In the genomic region with DNA sequence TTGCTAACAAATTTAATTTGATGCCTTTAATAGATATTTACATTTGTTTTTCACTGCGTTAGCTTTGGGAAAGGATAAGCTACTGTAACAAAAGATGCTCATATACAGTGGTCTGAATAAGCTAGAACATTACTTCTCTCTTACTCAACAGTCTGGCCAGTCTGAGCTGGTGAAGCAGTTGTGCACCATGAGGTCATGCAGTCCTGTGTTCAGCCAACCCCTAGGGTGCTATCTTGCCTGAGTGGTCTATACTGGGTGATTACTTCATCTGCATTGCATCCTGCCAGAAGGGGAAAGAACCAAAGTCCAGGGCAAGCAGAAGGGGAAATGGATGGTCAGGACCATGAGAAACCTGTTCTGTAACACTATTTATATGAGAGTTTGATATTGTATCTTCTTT, we compare ENCODE assay signal across 18 cellular contexts. TPM values are rescaled to one million over a fixed set of nuclear protein-coding genes. Genes with fewer than 3 reads are reported as not detected.
A peak's percentile ranks its signal among the peaks of the same experiment; 100 is the strongest.
DNase-seq lines count a peak whose midpoint lies in the region; ATAC-seq and TF ChIP-seq lines count a peak whose summit lies in the region.
"Had no signal": no experiment of that assay in that cellular context is flagged by ENCODE, and none has a peak within 500 bp of the region (broad histone marks: within the 10 kb centered on the region; RNA-seq: fewer than 3 reads in every experiment).

No MANE protein-coding gene starts in this region.

- POLR2A ChIA-PET in activated CD8-positive, alpha-beta T cell treated with anti-CD3 and anti-CD28 coated beads, Interleukin-2, amount 10 ng/mL, durations not matched to agents 7 days and 5 days (lab: Charles Lee), result no interaction called here
- POLR2A ChIA-PET in PC-3 (lab: Charles Lee; ENCODE audit: unreplicated experiment), result no interaction called here

- BruUV-seq in PC-3 (replicated peaks; lab: Mats Ljungman, UMichigan), result no TSS peak

- H3K9ac ChIP-seq in PC-3 (ENCODE audit: low read length), result no peak overlapping the region

- TF ChIP-seq CTCF in cardiac fibroblast (IDR thresholded peaks at IDR 0.05; ENCODE audit: low read depth, low read length), result no peak
- no peak for TF ChIP-seq CTCF in upper lobe of right lung (IDR thresholded peaks at IDR 0.05)
- no peak for TF ChIP-seq CTCF in PC-3 (conservative IDR thresholded peaks at IDR 0.05; ENCODE audit: low read depth, low read length)

- H3K36me3 Mint-ChIP-seq in activated CD8-positive, alpha-beta T cell treated with anti-CD3 and anti-CD28 coated beads, Interleukin-2, amount 10 ng/mL, durations not matched to agents 7 days and 5 days (ENCODE audit: low read depth), result peaks cover 37% of the 10 kb centered on the region

- H3K4me1 Mint-ChIP-seq in activated CD8-positive, alpha-beta T cell treated with anti-CD3 and anti-CD28 coated beads, Interleukin-2, amount 10 ng/mL, durations not matched to agents 7 days and 5 days (ENCODE audit: low read depth), result peaks cover 6% of the 10 kb centered on the region

- no peaks in the 10 kb centered on the region for H3K79me2 ChIP-seq in PC-3 (ENCODE audit: low read length)

- H3K4me1 ChIP-seq in upper lobe of right lung, result no peaks in the 10 kb centered on the region
- peaks cover 16% of the 10 kb centered on the region for H3K4me1 ChIP-seq in PC-3 (ENCODE audit: insufficient read depth, low read length)
- H3K4me1 ChIP-seq: pancreas had no signal

- no peaks in the 10 kb centered on the region for H3K27me3 Mint-ChIP-seq in activated CD8-positive, alpha-beta T cell treated with anti-CD3 and anti-CD28 coated beads, Interleukin-2, amount 10 ng/mL, durations not matched to agents 7 days and 5 days (ENCODE audit: low read depth)
- H3K27me3 Mint-ChIP-seq: activated CD4-positive, alpha-beta T cell treated with anti-CD3 and anti-CD28 coated beads for 36 hours; activated naive CD4-positive, alpha-beta T cell treated with anti-CD3 and anti-CD28 coated beads, Interleukin-2, amount 10 ng/mL, durations not matched to agents 7 days and 5 days; CD8-positive, alpha-beta memory T cell; type B pancreatic cell had no signal

- H3K4me3 Mint-ChIP-seq in activated CD8-positive, alpha-beta T cell treated with anti-CD3 and anti-CD28 coated beads, Interleukin-2, amount 10 ng/mL, durations not matched to agents 7 days and 5 days, result no peak overlapping the region
- H3K4me3 Mint-ChIP-seq: activated CD4-positive, alpha-beta T cell treated with anti-CD3 and anti-CD28 coated beads for 36 hours; activated naive CD4-positive, alpha-beta T cell treated with anti-CD3 and anti-CD28 coated beads, Interleukin-2, amount 10 ng/mL, durations not matched to agents 7 days and 5 days; CD8-positive, alpha-beta memory T cell; type B pancreatic cell had no signal

- CTCF ChIA-PET in activated CD8-positive, alpha-beta T cell treated with anti-CD3 and anti-CD28 coated beads, Interleukin-2, amount 10 ng/mL, durations not matched to agents 7 days and 5 days (lab: Charles Lee), result no interaction called here
- CTCF ChIA-PET in PC-3 (lab: Charles Lee), result no interaction called here

- H3K36me3 ChIP-seq in upper lobe of right lung, result peaks cover 53% of the 10 kb centered on the region
- H3K36me3 ChIP-seq in PC-3 (ENCODE audit: low read depth, low read length), result peaks cover 4% of the 10 kb centered on the region; the same call in 1 of the 2 replicates

- H3K4me3 ChIP-seq in cardiac fibroblast (replicated peaks in 1 of 2; ENCODE audit: low read depth in 2 of 2, low read length in 2 of 2) (no peak overlapping the region), upper lobe of right lung (no peak overlapping the region), PC-3 (ENCODE audit: low read length) (no peak overlapping the region)
- H3K4me3 ChIP-seq: pancreas had no signal

- H3K9me3 ChIP-seq in upper lobe of right lung (no peaks in the 10 kb centered on the region), PC-3 (ENCODE audit: low read length) (no peaks in the 10 kb centered on the region)
- H3K9me3 ChIP-seq: pancreas had no signal

- DNase-seq in Right ventricle myocardium inferior (ENCODE audit: missing footprints), result no peak
- no peak for DNase-seq in cardiac septum (ENCODE audit: low spot score)
- DNase-seq in cardiac fibroblast (ENCODE audit: low read depth in 2 of 2), result peak; percentile 48 to 77
- DNase-seq in left ventricle myocardium superior, result no peak
- DNase-seq in upper lobe of right lung, result no peak
- DNase-seq in activated CD8-positive, alpha-beta T cell treated with anti-CD3 and anti-CD28 coated beads, Interleukin-2, amount 10 ng/mL, durations not matched to agents 7 days and 5 days, result no peak
- DNase-seq in PC-3, result no peak
- no peak for DNase-seq in NCI-H2081 (lab: John Stamatoyannopoulos, UW)
- DNase-seq: activated CD4-positive, alpha-beta T cell treated with anti-CD3 and anti-CD28 coated beads for 36 hours; activated CD8-positive, alpha-beta memory T cell treated with anti-CD3 and anti-CD28 coated beads, Interleukin-2, amount 50 U/mL, for 4 hours; activated naive CD4-positive, alpha-beta T cell treated with anti-CD3 and anti-CD28 coated beads, Interleukin-2, amount 10 ng/mL, durations not matched to agents 7 days and 5 days; CD8-positive, alpha-beta memory T cell; effector memory CD4-positive, alpha-beta T cell; GOT3; pancreas; SIG-M5; stimulated activated naive CD4-positive, alpha-beta T cell had no signal

- no peak overlapping the region for H2AFZ ChIP-seq in PC-3 (ENCODE audit: low read length)

- H3K27ac Mint-ChIP-seq in activated CD8-positive, alpha-beta T cell treated with anti-CD3 and anti-CD28 coated beads, Interleukin-2, amount 10 ng/mL, durations not matched to agents 7 days and 5 days, result no peak overlapping the region
- H3K27ac Mint-ChIP-seq: activated CD4-positive, alpha-beta T cell treated with anti-CD3 and anti-CD28 coated beads for 36 hours; activated naive CD4-positive, alpha-beta T cell treated with anti-CD3 and anti-CD28 coated beads, Interleukin-2, amount 10 ng/mL, durations not matched to agents 7 days and 5 days; type B pancreatic cell had no signal

- no peaks in the 10 kb centered on the region for H4K20me1 ChIP-seq in PC-3 (ENCODE audit: low read length)

- H3K4me2 ChIP-seq in PC-3 (ENCODE audit: low read length), result no peak overlapping the region

- H3K9me3 Mint-ChIP-seq in activated CD8-positive, alpha-beta T cell treated with anti-CD3 and anti-CD28 coated beads, Interleukin-2, amount 10 ng/mL, durations not matched to agents 7 days and 5 days (ENCODE audit: insufficient read depth), result no peaks in the 10 kb centered on the region
- H3K9me3 Mint-ChIP-seq: activated naive CD4-positive, alpha-beta T cell treated with anti-CD3 and anti-CD28 coated beads, Interleukin-2, amount 10 ng/mL, durations not matched to agents 7 days and 5 days; CD8-positive, alpha-beta memory T cell; type B pancreatic cell had no signal

- no peaks in the 10 kb centered on the region for H3K9me2 ChIP-seq in PC-3 (replicated peaks; ENCODE audit: low read length)

- ATAC-seq in Right ventricle myocardium inferior (peak; percentile 61), left ventricle myocardium superior (peak; percentile 91), upper lobe of right lung (peak; percentile 28), PC-3 (no peak)
- no peak for ATAC-seq in activated CD8-positive, alpha-beta T cell treated with anti-CD3 and anti-CD28 coated beads, Interleukin-2, amount 10 ng/mL, durations not matched to agents 7 days and 5 days
- ATAC-seq: activated CD4-positive, alpha-beta T cell treated with anti-CD3 and anti-CD28 coated beads for 36 hours had no signal

- H3K27me3 ChIP-seq in upper lobe of right lung, result no peaks in the 10 kb centered on the region
- no peaks in the 10 kb centered on the region for H3K27me3 ChIP-seq in PC-3 (ENCODE audit: low read length)
- H3K27me3 ChIP-seq: pancreas had no signal

- H3K27ac ChIP-seq in upper lobe of right lung (no peak overlapping the region), PC-3 (ENCODE audit: low read length) (no peak overlapping the region)
- H3K27ac ChIP-seq: pancreas had no signal

- H3F3A ChIP-seq in PC-3 (ENCODE audit: low read length, unreplicated experiment), result no peaks in the 10 kb centered on the region

- intact Hi-C loops in Right ventricle myocardium inferior (cut with DNase I) (no loop called here), cardiac septum (cut with DNase I) (no loop called here), left ventricle myocardium superior (cut with micrococcal nuclease) (no loop called here), upper lobe of right lung (cut with DNase I) (no loop called here), PC-3 (cut with micrococcal nuclease) (no loop called here)

RNA-seq across cellular contexts. Expression of gene ERCC5, which starts 31.5 kb away (rescaled TPM):
- total RNA-seq in Right ventricle myocardium inferior (27.3 TPM), cardiac septum (36.5 TPM), left ventricle myocardium superior (26.2 TPM), upper lobe of right lung (50.7 TPM), PC-3 (2014; rRNA removed) (19.3 and 23.7 TPM in 2 replicates)
- total RNA-seq in activated CD8-positive, alpha-beta T cell treated with anti-CD3 and anti-CD28 coated beads, Interleukin-2, amount 10 ng/mL, durations not matched to agents 7 days and 5 days, result 10 to 100 TPM; 66.8 to 68.0 TPM

Comparison
In these comparisons a context has a peak if more than half of its experiments do, and no peak if none do; other contexts are left out.
1. ATAC-seq: peak in Right ventricle myocardium inferior (single experiment), left ventricle myocardium superior (single experiment) and upper lobe of right lung (single experiment); none in activated CD8-positive, alpha-beta T cell treated with anti-CD3 and anti-CD28 coated beads, Interleukin-2, amount 10 ng/mL, durations not matched to agents 7 days and 5 days (single experiment) and PC-3 (single experiment).
2. DNase-seq: peak in cardiac fibroblast (2 of 2); none in Right ventricle myocardium inferior (single experiment), cardiac septum (single experiment), left ventricle myocardium superior (single experiment), upper lobe of right lung (single experiment), activated CD8-positive, alpha-beta T cell treated with anti-CD3 and anti-CD28 coated beads, Interleukin-2, amount 10 ng/mL, durations not matched to agents 7 days and 5 days (single experiment), PC-3 (single experiment) and NCI-H2081 (0 of 2).